In genomic region chr7:5370454-5371353, GRCh38 we compare ENCODE assay signal across 1 cellular context.
TF ChIP-seq lines count a peak whose summit lies in the region.

No MANE protein-coding gene starts in this region.

TF ChIP-seq in H1, 55 proteins besides CTCF, POLR2A, EP300 and RAD21:
- no peak for TF ChIP-seq SIRT6 (IDR thresholded peaks at IDR 0.05; ENCODE audit: low read length)
- no peak for TF ChIP-seq SIN3A (conservative IDR thresholded peaks at IDR 0.05 in 1 of 2, IDR thresholded peaks at IDR 0.05 in 1 of 2; ENCODE audit: low read depth in 1 of 2, low read length in 2 of 2)
- TF ChIP-seq CBX5 (IDR thresholded peaks at IDR 0.05; ENCODE audit: low read depth, low read length): no peak
- no peak for TF ChIP-seq ZNF274 (IDR thresholded peaks at IDR 0.05; ENCODE audit: borderline replicate concordance, extremely low read depth, low read length)
- TF ChIP-seq TAF1 (IDR thresholded peaks at IDR 0.05; ENCODE audit: low read depth, low read length): no peak
- TF ChIP-seq ATF2 (IDR thresholded peaks at IDR 0.05; ENCODE audit: low read length): no peak
- no peak for TF ChIP-seq SUZ12 (IDR thresholded peaks at IDR 0.05; ENCODE audit: low read length)
- TF ChIP-seq CHD2 (IDR thresholded peaks at IDR 0.05; ENCODE audit: low read length): no peak
- no peak for TF ChIP-seq JUN (IDR thresholded peaks at IDR 0.05; ENCODE audit: low read depth, low read length)
- TF ChIP-seq NANOG (IDR thresholded peaks at IDR 0.05; ENCODE audit: insufficient read depth, low read depth, low read length, poor library complexity, severe bottlenecking): no peak
- TF ChIP-seq GTF2F1 (IDR thresholded peaks at IDR 0.05; ENCODE audit: borderline replicate concordance, low read depth, low read length): no peak
- no peak for TF ChIP-seq HDAC6 (IDR thresholded peaks at IDR 0.05; ENCODE audit: low read depth, low read length)
